ENCODE assay signal across 8 cellular contexts in the genomic region with DNA sequence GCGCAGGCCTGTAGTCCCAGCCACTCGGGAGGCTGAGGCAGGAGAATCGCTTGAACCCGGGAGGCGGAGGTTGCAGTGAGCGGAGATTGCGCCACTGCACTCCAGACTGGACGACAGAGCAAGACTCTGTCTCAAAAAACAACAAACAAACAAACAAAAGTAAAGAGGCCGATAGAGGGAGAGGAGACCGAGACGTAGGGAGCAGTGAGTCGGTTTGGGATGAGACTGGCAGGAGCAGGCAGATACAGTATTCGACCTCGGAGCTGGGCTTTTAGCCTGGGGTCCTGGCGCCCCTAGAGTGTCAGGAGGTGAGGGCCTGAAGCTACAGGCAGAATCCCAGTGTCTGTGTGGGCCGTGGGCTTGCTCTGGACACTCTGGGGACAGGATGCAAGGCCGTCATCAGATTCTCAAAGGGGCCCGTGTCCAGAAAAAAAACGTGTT. TPM values are rescaled to one million over a fixed set of nuclear protein-coding genes. Genes with fewer than 3 reads are reported as not detected.
DNase-seq lines count a peak whose midpoint lies in the region; TF ChIP-seq lines count a peak whose summit lies in the region.

No MANE protein-coding gene starts in this region.

- POLR2A ChIA-PET in MCF 10A (lab: Yijun Ruan, JAX) = interaction anchor here (1.7 kb wide), 1 partner anchor 37 kb away, joined by 5 read pairs; no protein-coding TSS in a partner anchor

- WGBS in ectodermal cell, 2 experiments = 45 to 50% methylated on average over 19 of the region's 19 CpGs

- CTCF ChIA-PET in MCF 10A (lab: Yijun Ruan, JAX) = interaction anchor here (1.1 to 1.4 kb wide), 2 partner anchors 10 to 11 kb away, joined by 5 read pairs; no protein-coding TSS in a partner anchor

- peak overlapping the region; percentile 33 for H3K9ac ChIP-seq in muscle layer of colon (ENCODE audit: low read length)

- H3K27ac ChIP-seq in breast epithelium (peak overlapping the region; percentile 50 to 55), ectodermal cell (ENCODE audit: insufficient read depth, low read depth, low read length, poor library complexity, severe bottlenecking) (no peak overlapping the region), muscle layer of colon (ENCODE audit: low read depth, low read length) (no peak overlapping the region), uterus (peak overlapping the region; percentile 86)

- H3K9me3 Mint-ChIP-seq in MCF 10A (ENCODE audit: unreplicated experiment) = no peaks in the 10 kb centered on the region

- H3K4me1 Mint-ChIP-seq in MCF 10A (ENCODE audit: insufficient read depth, unreplicated experiment) = peaks cover 30% of the 10 kb centered on the region

- BruUV-seq in MCF 10A (replicated peaks; lab: Mats Ljungman, UMichigan) = no TSS peak

- H3K9me3 ChIP-seq in breast epithelium (no peaks in the 10 kb centered on the region), ectodermal cell (ENCODE audit: control insufficient read depth, low read length) (no peaks in the 10 kb centered on the region), muscle layer of colon (ENCODE audit: low read length) (no peaks in the 10 kb centered on the region), uterus (no peaks in the 10 kb centered on the region)

- H3K27ac Mint-ChIP-seq in MCF 10A (ENCODE audit: low read depth, unreplicated experiment) = no peak overlapping the region

- H3K4me1 ChIP-seq in breast epithelium (no peaks in the 10 kb centered on the region), ectodermal cell (ENCODE audit: control insufficient read depth, insufficient read depth, low read length) (peaks cover 10% of the 10 kb centered on the region), muscle layer of colon (ENCODE audit: insufficient read depth, low read length) (no peaks in the 10 kb centered on the region), uterus (peaks cover 0 to 4% of the 10 kb centered on the region in 2 donors)

- TF ChIP-seq POLR2A in breast epithelium (IDR thresholded peaks at IDR 0.05) = no peak
- TF ChIP-seq POLR2A in uterus (IDR thresholded peaks at IDR 0.05) = no peak

- no peaks in the 10 kb centered on the region for H3K27me3 ChIP-seq in breast epithelium
- peaks cover 28% of the 10 kb centered on the region for H3K27me3 ChIP-seq in ectodermal cell (ENCODE audit: control insufficient read depth, insufficient read depth, low read length, poor library complexity, severe bottlenecking)
- H3K27me3 ChIP-seq in muscle layer of colon (ENCODE audit: control insufficient read depth in 1 of 2, insufficient read depth in 2 of 2, low read length in 2 of 2) = no peaks in the 10 kb centered on the region
- no peaks in the 10 kb centered on the region for H3K27me3 ChIP-seq in uterus

- DNase-seq in breast epithelium (ENCODE audit: low spot score in 2 of 2) = no peak
- DNase-seq in MCF 10A (ENCODE audit: unreplicated experiment) = no peak
- no peak for DNase-seq in uterus
- no peak for DNase-seq in NCI-H524 (lab: John Stamatoyannopoulos, UW)
- DNase-seq in H4 (ENCODE audit: low spot score) = no peak
- DNase-seq in stimulated activated CD8-positive, alpha-beta memory T cell treated with anti-CD3 and anti-CD28 coated beads, Interleukin-4, amount 100 ng/mL, for 48 hours = no peak

- TF ChIP-seq CTCF in breast epithelium (IDR thresholded peaks at IDR 0.05) (no peak), MCF 10A (IDR thresholded peaks at IDR 0.05; ENCODE audit: unreplicated experiment) (no peak), uterus (IDR thresholded peaks at IDR 0.05) (no peak)

- H3K4me3 ChIP-seq in breast epithelium (peak overlapping the region; percentile 39 to 65 (median 55)), ectodermal cell (ENCODE audit: insufficient read depth, low read depth, low read length) (peak overlapping the region; percentile 55), muscle layer of colon (ENCODE audit: low read depth in 1 of 2, low read length in 2 of 2) (peak overlapping the region in 1 of 2 donors; percentile 56), uterus (peak overlapping the region; percentile 25 to 53)

- no peaks in the 10 kb centered on the region for H3K27me3 Mint-ChIP-seq in MCF 10A (ENCODE audit: insufficient read depth, unreplicated experiment)

- H3K4me3 Mint-ChIP-seq in MCF 10A (ENCODE audit: unreplicated experiment) = no peak overlapping the region

- no peaks in the 10 kb centered on the region for H3K36me3 Mint-ChIP-seq in MCF 10A (ENCODE audit: insufficient read depth, unreplicated experiment)

- intact Hi-C loops in breast epithelium (cut with DNase I; ENCODE audit: low total_unique reads) (no loop called here), MCF 10A (cut with micrococcal nuclease) (no loop called here), uterus (cut with DNase I; ENCODE audit: low total_unique reads) (no loop called here)

- H3K36me3 ChIP-seq in breast epithelium (no peaks in the 10 kb centered on the region), ectodermal cell (ENCODE audit: control insufficient read depth, insufficient read depth, low read length) (no peaks in the 10 kb centered on the region), muscle layer of colon (ENCODE audit: insufficient read depth, low read length) (no peaks in the 10 kb centered on the region), uterus (no peaks in the 10 kb centered on the region)

RNA-seq across cellular contexts. Expression of gene SLC4A1AP, which starts 51.2 kb away (rescaled TPM):
- 10 to 100 TPM; 23.3 to 27.1 (median 24.3) TPM for total RNA-seq in breast epithelium
- 24.3 and 27.2 TPM in 2 replicates for total RNA-seq in MCF 10A (2022)
- 26.5 TPM for polyA plus RNA-seq in ectodermal cell (2013, experiment 1 of 4)
- polyA plus RNA-seq in ectodermal cell (2013, experiment 2 of 4) = 25.4 TPM
- 21.9 TPM for polyA plus RNA-seq in ectodermal cell (2013, experiment 3 of 4)
- polyA plus RNA-seq in ectodermal cell (2013, experiment 4 of 4) = 26.2 TPM
- total RNA-seq in uterus = 10 to 100 TPM; 15.0 to 23.8 (median 23.1) TPM
- 16.6 and 17.4 TPM in 2 replicates for total RNA-seq in H4 (2014; rRNA removed; shearing (Covaris generic))

RNA-seq across cellular contexts. Expression of gene SUPT7L, which starts 51.5 kb away (rescaled TPM):
- total RNA-seq in breast epithelium = 10 to 100 TPM; 21.4 to 34.2 (median 25.9) TPM
- 36.4 and 40.8 TPM in 2 replicates for total RNA-seq in MCF 10A (2022)
- 43.0 TPM for polyA plus RNA-seq in ectodermal cell (2013, experiment 1 of 4)
- polyA plus RNA-seq in ectodermal cell (2013, experiment 2 of 4) = 44.6 TPM
- 35.9 TPM for polyA plus RNA-seq in ectodermal cell (2013, experiment 3 of 4)
- 40.9 TPM for polyA plus RNA-seq in ectodermal cell (2013, experiment 4 of 4)
- 10 to 100 TPM; 11.8 to 31.2 (median 20.2) TPM for total RNA-seq in uterus
- 9.1 and 11.8 TPM in 2 replicates for total RNA-seq in H4 (2014; rRNA removed; shearing (Covaris generic))

RNA-seq across cellular contexts. Expression of gene MRPL33, which starts 56.6 kb away (rescaled TPM):
- total RNA-seq in breast epithelium (10 to 100 TPM; 88.2 to 93.3 (median 89.7) TPM), MCF 10A (2022) (204 and 233 TPM in 2 replicates), uterus (100 to 1,000 TPM in 1 of 4 donors, 10 to 100 TPM in 3; 51.7 to 404 (median 71.4) TPM)
- polyA plus RNA-seq in ectodermal cell (2013, experiment 1 of 4) = 101 TPM
- 116 TPM for polyA plus RNA-seq in ectodermal cell (2013, experiment 2 of 4)
- polyA plus RNA-seq in ectodermal cell (2013, experiment 3 of 4) = 98.7 TPM
- polyA plus RNA-seq in ectodermal cell (2013, experiment 4 of 4) = 116 TPM
- 99.6 and 124 TPM in 2 replicates for total RNA-seq in H4 (2014; rRNA removed; shearing (Covaris generic))

Comparison
In these comparisons a context has a peak if more than half of its experiments do, and no peak if none do; other contexts are left out.
1. H3K27ac ChIP-seq: peak in breast epithelium (2 of 2) and uterus (2 of 2); none in ectodermal cell (single experiment) and muscle layer of colon (single experiment).